In genomic region chr12:119258149-119258548, GRCh38 we compare ENCODE assay signal across 15 cellular contexts.
A peak's percentile ranks its signal among the peaks of the same experiment; 100 is the strongest.
DNase-seq lines count a peak whose midpoint lies in the region; FAIRE-seq and TF ChIP-seq lines count a peak whose summit lies in the region.
"Had no signal": no experiment of that assay in that cellular context is flagged by ENCODE, and none has a peak within 500 bp of the region (broad histone marks: within the 10 kb centered on the region; RNA-seq: fewer than 3 reads in every experiment).

No MANE protein-coding gene starts in this region.

- no peaks in the 10 kb centered on the region for H3K79me2 ChIP-seq in mesendoderm (ENCODE audit: control insufficient read depth, insufficient read depth, low read length)

- no peak overlapping the region for H3K4me3 ChIP-seq in mesendoderm (ENCODE audit: low read length)
- H3K4me3 ChIP-seq: tibial nerve had no signal

- H4K5ac ChIP-seq in mesendoderm (ENCODE audit: low read length), result no peak overlapping the region

- no peak overlapping the region for H3K9ac ChIP-seq in mesendoderm (ENCODE audit: low read length)

- no peak overlapping the region for H2BK15ac ChIP-seq in mesendoderm (replicated peaks; ENCODE audit: low read depth)

- no peak overlapping the region for H2AK5ac ChIP-seq in mesendoderm (ENCODE audit: low read length)

- no peaks in the 10 kb centered on the region for H3K36me3 ChIP-seq in mesendoderm (ENCODE audit: control insufficient read depth, insufficient read depth, low read length)
- H3K36me3 ChIP-seq: tibial nerve had no signal

- H3K18ac ChIP-seq in mesendoderm (ENCODE audit: low read length), result no peak overlapping the region

- FAIRE-seq in D721Med (lab: Jason Lieb, UNC), result no peak
- FAIRE-seq: colon had no signal

- no peaks in the 10 kb centered on the region for H3K79me1 ChIP-seq in mesendoderm (ENCODE audit: low read length)

- H2BK120ac ChIP-seq in mesendoderm (ENCODE audit: low read depth, low read length), result no peak overlapping the region

- H3K23ac ChIP-seq in mesendoderm (ENCODE audit: low read length), result no peak overlapping the region

- H3K56ac ChIP-seq in mesendoderm (ENCODE audit: low read length), result peak overlapping the region; percentile 25

- peak; percentile 8 for DNase-seq in DMS 273 (lab: John Stamatoyannopoulos, UW; ENCODE audit: unreplicated experiment)
- DNase-seq in DMS 273 treated with DMSO at 0.1 percent for 48 hours (lab: John Stamatoyannopoulos, UW), result no peak
- peak; percentile 22 for DNase-seq in NCI-H1694 treated with DMSO at 0.1 percent for 48 hours (lab: John Stamatoyannopoulos, UW)
- peak; percentile 54 to 56 for DNase-seq in SHP77 (lab: John Stamatoyannopoulos, UW)
- DNase-seq in mesendoderm, result no peak
- DNase-seq in D721Med (ENCODE audit: insufficient read length, low spot score), result no peak
- no peak for DNase-seq in NCI-H526 (lab: John Stamatoyannopoulos, UW)
- DNase-seq in NCI-H2081 treated with DMSO at 0.1 percent for 48 hours (lab: John Stamatoyannopoulos, UW), result no peak
- DNase-seq: activated naive CD4-positive, alpha-beta T cell treated with anti-CD3 and anti-CD28 coated beads for 36 hours; midbrain; NK-92 treated with Interleukin-12 subunit alpha and Interleukin-12 subunit beta, amount 100 ng/mL, for 24 hours had no signal

- no CpG with 5 or more reads among the region's 7 CpGs for WGBS in mesendoderm (ENCODE audit: extremely low coverage, insufficient coverage, low lambda C conversion rate)

- H4K8ac ChIP-seq in mesendoderm (ENCODE audit: low read depth, low read length), result no peak overlapping the region

- H3K4ac ChIP-seq in mesendoderm (ENCODE audit: low read depth, low read length), result no peak overlapping the region

- TF ChIP-seq CTCF in D721Med (IDR thresholded peaks at IDR 0.05; ENCODE audit: insufficient read depth, missing control alignments), result no peak

- H3K27me3 ChIP-seq in mesendoderm (ENCODE audit: insufficient read depth, low read length, poor library complexity), result no peaks in the 10 kb centered on the region
- H3K27me3 ChIP-seq: tibial nerve had no signal

- H3K4me1 ChIP-seq in mesendoderm (ENCODE audit: control insufficient read depth, low read depth, low read length), result peaks cover 3% of the 10 kb centered on the region
- H3K4me1 ChIP-seq: tibial nerve had no signal

- no peak overlapping the region for H3K4me2 ChIP-seq in mesendoderm (ENCODE audit: low read length)

- H2BK5ac ChIP-seq in mesendoderm (ENCODE audit: low read length), result peak overlapping the region; percentile 55

- H3K27ac ChIP-seq in mesendoderm (ENCODE audit: low read depth, low read length), result no peak overlapping the region
- H3K27ac ChIP-seq: 22Rv1, epithelial cell of prostate, tibial nerve had no signal

Comparison
In these comparisons a context has a peak if more than half of its experiments do, and no peak if none do; other contexts are left out.
1. DNase-seq: peak in DMS 273 (single experiment), NCI-H1694 treated with DMSO at 0.1 percent for 48 hours (single experiment) and SHP77 (2 of 2); none in DMS 273 treated with DMSO at 0.1 percent for 48 hours (single experiment), mesendoderm (single experiment), D721Med (single experiment), NCI-H526 (0 of 2) and NCI-H2081 treated with DMSO at 0.1 percent for 48 hours (single experiment).